Comparison of ENCODE assay signal across 10 cellular contexts in the genomic region with DNA sequence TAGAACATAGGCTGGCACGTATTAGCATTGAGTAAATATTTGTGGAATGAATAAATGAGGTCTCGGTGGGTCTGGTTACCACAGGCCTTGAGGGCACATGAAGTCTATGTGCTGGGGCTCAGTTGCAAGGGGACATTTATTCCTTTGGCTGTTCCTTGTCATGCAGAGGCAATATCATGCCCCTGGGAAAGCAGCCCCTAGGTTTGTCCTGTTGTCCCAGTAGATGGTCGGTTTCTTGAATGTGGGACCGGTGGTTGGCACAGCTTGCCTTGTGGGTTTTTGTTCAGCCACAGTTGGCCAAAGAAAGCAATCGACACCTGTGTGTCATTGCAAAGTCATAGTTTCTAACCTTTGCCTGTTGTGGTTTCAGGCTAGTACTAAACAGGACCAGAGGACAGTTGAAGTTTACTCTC. TPM values are rescaled to one million over a fixed set of nuclear protein-coding genes. Genes with fewer than 3 reads are reported as not detected.
DNase-seq lines count a peak whose midpoint lies in the region; ATAC-seq and TF ChIP-seq lines count a peak whose summit lies in the region.
"Had no signal": no experiment of that assay in that cellular context is flagged by ENCODE, and none has a peak within 500 bp of the region (broad histone marks: within the 10 kb centered on the region; RNA-seq: fewer than 3 reads in every experiment).

No MANE protein-coding gene starts in this region.

- no peaks in the 10 kb centered on the region for H3K9me3 ChIP-seq in OCI-LY1 (ENCODE audit: low read length)
- H3K9me3 ChIP-seq: BE2C had no signal

- no peaks in the 10 kb centered on the region for H4K20me1 ChIP-seq in OCI-LY1 (ENCODE audit: insufficient read depth, low read length)

- no peak for DNase-seq in activated T-cell treated with anti-CD3 and anti-CD28 coated beads, Interleukin-2, amount 50 U/mL, for 24 hours
- no peak for DNase-seq in activated T-cell treated with anti-CD3 and anti-CD28 coated beads, Interleukin-2, amount 50 U/mL, for 1 hour
- DNase-seq in NCI-H2171 (lab: John Stamatoyannopoulos, UW) (no peak), dorsolateral prefrontal cortex (no peak), NCI-H187 treated with DMSO at 0.1 percent for 48 hours (lab: John Stamatoyannopoulos, UW) (no peak)
- DNase-seq: BE2C, NCI-H2107 had no signal

- no peaks in the 10 kb centered on the region for H3K27me3 Mint-ChIP-seq in activated T-cell treated with anti-CD3 and anti-CD28 coated beads, Interleukin-2, amount 50 U/mL, for 24 hours
- no peaks in the 10 kb centered on the region for H3K27me3 Mint-ChIP-seq in stimulated activated naive CD8-positive, alpha-beta T cell treated with anti-CD3 and anti-CD28 coated beads, Interleukin-15, Interleukin-2, amounts not matched to agents 100 ng/mL and 50 ng/mL, for 24 hours

- peak overlapping the region; percentile 10 for H3K4me3 Mint-ChIP-seq in activated T-cell treated with anti-CD3 and anti-CD28 coated beads, Interleukin-2, amount 50 U/mL, for 24 hours
- peak overlapping the region; percentile 0 for H3K4me3 Mint-ChIP-seq in stimulated activated naive CD8-positive, alpha-beta T cell treated with anti-CD3 and anti-CD28 coated beads, Interleukin-15, Interleukin-2, amounts not matched to agents 100 ng/mL and 50 ng/mL, for 24 hours

- peak overlapping the region; percentile 74 for H3K9ac ChIP-seq in OCI-LY1 (ENCODE audit: low read length)

- no peak for TF ChIP-seq CTCF in OCI-LY1 (IDR thresholded peaks at IDR 0.05; ENCODE audit: low read length)
- no peak for TF ChIP-seq CTCF in dorsolateral prefrontal cortex (IDR thresholded peaks at IDR 0.05 in 54 of 56, conservative IDR thresholded peaks at IDR 0.05 in 2 of 56; ENCODE audit: low read depth in 1 of 56, partially characterized antibody in 56 of 56)

- 0 out of 2 replicates have a peak, but pooled peaks cover 7% of the 10 kb centered on the region for H3F3A ChIP-seq in OCI-LY1 (ENCODE audit: insufficient read depth, low read length)

- peaks cover 73% of the 10 kb centered on the region for H3K36me3 Mint-ChIP-seq in activated T-cell treated with anti-CD3 and anti-CD28 coated beads, Interleukin-2, amount 50 U/mL, for 24 hours (ENCODE audit: low read depth)
- peaks cover 79% of the 10 kb centered on the region for H3K36me3 Mint-ChIP-seq in stimulated activated naive CD8-positive, alpha-beta T cell treated with anti-CD3 and anti-CD28 coated beads, Interleukin-15, Interleukin-2, amounts not matched to agents 100 ng/mL and 50 ng/mL, for 24 hours (ENCODE audit: low read depth)

- H3K36me3 ChIP-seq in OCI-LY1 (ENCODE audit: insufficient read depth, low read length) = peaks cover 18% of the 10 kb centered on the region

- no peak overlapping the region for H2AFZ ChIP-seq in OCI-LY1 (ENCODE audit: low read length)

- intact Hi-C loops in dorsolateral prefrontal cortex (cut with DNase I) = no loop called here

- peaks cover 70% of the 10 kb centered on the region for H3K4me1 Mint-ChIP-seq in activated T-cell treated with anti-CD3 and anti-CD28 coated beads, Interleukin-2, amount 50 U/mL, for 24 hours (ENCODE audit: low read depth)
- H3K4me1 Mint-ChIP-seq in stimulated activated naive CD8-positive, alpha-beta T cell treated with anti-CD3 and anti-CD28 coated beads, Interleukin-15, Interleukin-2, amounts not matched to agents 100 ng/mL and 50 ng/mL, for 24 hours (ENCODE audit: low read depth) = peaks cover 89% of the 10 kb centered on the region

- H3K27me3 ChIP-seq in OCI-LY1 (ENCODE audit: insufficient read depth, low read length) (no peaks in the 10 kb centered on the region), dorsolateral prefrontal cortex (no peaks in the 10 kb centered on the region)
- H3K27me3 ChIP-seq: BE2C had no signal

- H3K27ac Mint-ChIP-seq in activated T-cell treated with anti-CD3 and anti-CD28 coated beads, Interleukin-2, amount 50 U/mL, for 24 hours = peak overlapping the region; percentile 56
- peak overlapping the region; percentile 27 for H3K27ac Mint-ChIP-seq in stimulated activated naive CD8-positive, alpha-beta T cell treated with anti-CD3 and anti-CD28 coated beads, Interleukin-15, Interleukin-2, amounts not matched to agents 100 ng/mL and 50 ng/mL, for 24 hours

- ATAC-seq in HG02885 (IDR thresholded peaks at IDR 0.05; ENCODE audit: poor library complexity, unreplicated experiment) = peak; percentile 84

- H3K27ac ChIP-seq in OCI-LY1 (ENCODE audit: low read depth, low read length, poor library complexity, severe bottlenecking) = peak overlapping the region; percentile 99
- H3K27ac ChIP-seq in dorsolateral prefrontal cortex = no peak overlapping the region

- peaks cover 89% of the 10 kb centered on the region for H3K4me1 ChIP-seq in OCI-LY1 (ENCODE audit: insufficient read depth, low read length, severe bottlenecking)

- H3K9me3 Mint-ChIP-seq in activated T-cell treated with anti-CD3 and anti-CD28 coated beads, Interleukin-2, amount 50 U/mL, for 24 hours = no peaks in the 10 kb centered on the region
- H3K9me3 Mint-ChIP-seq in stimulated activated naive CD8-positive, alpha-beta T cell treated with anti-CD3 and anti-CD28 coated beads, Interleukin-15, Interleukin-2, amounts not matched to agents 100 ng/mL and 50 ng/mL, for 24 hours = no peaks in the 10 kb centered on the region

- H3K79me2 ChIP-seq in OCI-LY1 (ENCODE audit: insufficient read depth, low read length) = no peaks in the 10 kb centered on the region

- H3K4me3 ChIP-seq in OCI-LY1 (ENCODE audit: low read depth, low read length, poor library complexity, severe bottlenecking) = peak overlapping the region; percentile 30
- H3K4me3 ChIP-seq in dorsolateral prefrontal cortex = no peak overlapping the region

- H3K9me2 ChIP-seq in OCI-LY1 (ENCODE audit: low read depth, low read length) = no peaks in the 10 kb centered on the region

- H3K4me2 ChIP-seq in OCI-LY1 (ENCODE audit: low read length) = peak overlapping the region; percentile 56

RNA-seq across cellular contexts. Expression of gene GPR183, which starts 24.7 kb away (rescaled TPM):
- total RNA-seq in dorsolateral prefrontal cortex = 10 to 100 TPM in 3 of 120 experiments, 1 to 10 TPM in 81, under 1 TPM in 32, not detected in 4; 0.29 to 16.2 (median 1.7) TPM
